ENCODE assay signal across 8 cellular contexts in the genomic region with DNA sequence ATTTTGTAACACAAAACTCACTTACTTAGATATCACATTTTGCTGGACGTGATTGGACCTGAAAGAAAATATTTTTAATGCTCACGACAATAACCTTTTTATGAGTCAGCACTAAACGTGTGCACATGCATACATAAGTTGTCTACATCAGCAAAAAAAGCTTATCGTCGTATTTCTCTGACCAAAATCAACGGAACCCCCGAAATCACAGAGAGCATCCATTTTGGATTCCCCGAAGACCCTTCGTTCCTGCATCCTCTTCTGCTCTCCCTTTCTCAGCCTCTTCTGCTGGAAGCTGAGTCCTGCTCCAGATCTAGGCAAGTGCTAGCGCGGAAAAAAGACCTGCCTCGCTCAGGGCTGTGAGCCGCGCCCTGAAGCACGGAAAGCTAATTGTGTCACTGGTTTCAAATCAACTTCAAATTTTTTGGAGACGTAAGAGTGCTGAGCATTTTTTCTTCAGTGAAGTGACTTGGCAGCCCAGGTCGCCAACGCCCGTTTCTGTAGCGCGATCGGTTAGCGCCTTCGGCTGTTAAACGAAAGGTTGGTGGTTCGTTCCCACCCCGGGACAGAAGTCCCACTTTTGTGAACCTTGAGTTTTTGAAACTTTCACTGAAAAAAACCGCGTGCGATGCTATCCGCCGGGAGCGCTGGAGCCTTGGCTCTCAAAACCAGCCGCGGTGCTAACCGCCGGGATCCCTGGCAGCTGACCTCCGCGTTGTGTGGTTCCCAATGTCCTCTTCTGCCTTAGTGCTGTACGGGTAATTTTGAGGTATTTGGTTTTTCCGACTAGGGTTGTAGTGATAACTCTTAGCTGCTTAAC. TPM values are rescaled to one million over a fixed set of nuclear protein-coding genes. Genes with fewer than 3 reads are reported as not detected.
DNase-seq lines count a peak whose midpoint lies in the region; ATAC-seq, FAIRE-seq and TF ChIP-seq lines count a peak whose summit lies in the region.
"Not testable (repeated sequence)": the region's sequence is repeated elsewhere in the genome, so short reads cannot be mapped to it uniquely, and the experiment has no call there.

No MANE protein-coding gene starts in this region.

- not testable (repeated sequence) for H3K9me3 ChIP-seq in PC-3 (ENCODE audit: low read length); HepG2 (ENCODE audit: low read length); spleen; uterus

- not testable (repeated sequence) for H3K79me2 ChIP-seq in PC-3 (ENCODE audit: low read length); HepG2 (ENCODE audit: insufficient read depth, low read length)

- not testable (repeated sequence) for BruUV-seq in PC-3 (replicated peaks; lab: Mats Ljungman, UMichigan); HepG2 (replicated peaks; lab: Mats Ljungman, UMichigan)

- not testable (repeated sequence) for H3K4me1 ChIP-seq in PC-3 (ENCODE audit: insufficient read depth, low read length); HepG2 (ENCODE audit: insufficient read depth, low read length); uterus
- peaks cover 0 to 38% (median 7%) of the 10 kb centered on the region in 6 donors for H3K4me1 ChIP-seq in spleen

- H3K4me3 ChIP-seq in PC-3 (ENCODE audit: low read length) (peak overlapping the region; percentile 69), spleen (peak overlapping the region; percentile 2 to 62 (median 29)), uterus (peak overlapping the region; percentile 31 to 40)
- not testable (repeated sequence) for H3K4me3 ChIP-seq in HepG2 (replicated peaks in 1 of 3; ENCODE audit: insufficient read depth in 1 of 3, low read depth in 2 of 3, low read length in 3 of 3)

- H3K9me3 Mint-ChIP-seq in activated T-cell treated with anti-CD3 and anti-CD28 coated beads, Interleukin-2, amount 50 U/mL, for 4 hours; endothelial cell (ENCODE audit: unreplicated experiment): not testable (repeated sequence)

- peak; percentile 30 for FAIRE-seq in HepG2 (lab: Jason Lieb, UNC)

- not testable (repeated sequence) for H3K27ac Mint-ChIP-seq in endothelial cell (ENCODE audit: unreplicated experiment)

- 62% methylated on average over 33 of the region's 41 CpGs for WGBS in HepG2 (ENCODE audit: low lambda C conversion rate)
- WGBS in spleen, 5 donors, result 0 to 4% (median 1%) methylated on average over 41 of the region's 41 CpGs

- not testable (repeated sequence) for H3F3A ChIP-seq in PC-3 (ENCODE audit: low read length, unreplicated experiment)

- H2AFZ ChIP-seq in PC-3 (ENCODE audit: low read length), result peak overlapping the region; percentile 72
- H2AFZ ChIP-seq in HepG2 (ENCODE audit: low read length), result not testable (repeated sequence)

- TF ChIP-seq POLR2A in HepG2 (IDR thresholded peaks at IDR 0.05; ENCODE audit: insufficient read depth in 1 of 2, low read depth in 2 of 2, low read length in 2 of 2); spleen (IDR thresholded peaks at IDR 0.05); uterus (IDR thresholded peaks at IDR 0.05): not testable (repeated sequence)

- not testable (repeated sequence) for H3K27me3 Mint-ChIP-seq in activated T-cell treated with anti-CD3 and anti-CD28 coated beads, Interleukin-2, amount 50 U/mL, for 4 hours (ENCODE audit: low read depth); endothelial cell (ENCODE audit: unreplicated experiment)

- H3K4me1 Mint-ChIP-seq in activated T-cell treated with anti-CD3 and anti-CD28 coated beads, Interleukin-2, amount 50 U/mL, for 4 hours (ENCODE audit: low read depth), result peaks cover 38% of the 10 kb centered on the region
- not testable (repeated sequence) for H3K4me1 Mint-ChIP-seq in endothelial cell (ENCODE audit: unreplicated experiment)

- TF ChIP-seq CTCF in PC-3 (conservative IDR thresholded peaks at IDR 0.05; ENCODE audit: low read depth, low read length); endothelial cell (IDR thresholded peaks at IDR 0.05; ENCODE audit: unreplicated experiment); HepG2 (CRISPR knock-in tag; IDR thresholded peaks at IDR 0.05); spleen (IDR thresholded peaks at IDR 0.05 in 8 of 11, conservative IDR thresholded peaks at IDR 0.05 in 3 of 11); uterus (IDR thresholded peaks at IDR 0.05): not testable (repeated sequence)

- not testable (repeated sequence) for H3K36me3 ChIP-seq in PC-3 (ENCODE audit: low read depth, low read length); HepG2 (replicated peaks in 1 of 2; ENCODE audit: control insufficient read depth in 1 of 2, insufficient read depth in 2 of 2, low read length in 2 of 2); spleen; uterus

- H3K9ac ChIP-seq in PC-3 (ENCODE audit: low read length); HepG2 (ENCODE audit: insufficient read depth, low read depth, low read length): not testable (repeated sequence)

- POLR2A ChIA-PET in PC-3 (lab: Charles Lee; ENCODE audit: unreplicated experiment); HepG2 (lab: Yijun Ruan, JAX): not testable (repeated sequence)

- DNase-seq in PC-3 (peak; percentile 89), endothelial cell (ENCODE audit: low spot score) (peak; percentile 41), spleen (peak; percentile 88), uterus (peak; percentile 65 to 77)
- peak; percentile 70 for DNase-seq in activated T-cell treated with anti-CD3 and anti-CD28 coated beads, Interleukin-2, amount 50 U/mL, for 4 hours
- not testable (repeated sequence) for DNase-seq in HepG2 (ENCODE audit: low spot score)

- not testable (repeated sequence) for TF ChIP-seq EP300 in HepG2 (IDR thresholded peaks at IDR 0.05; ENCODE audit: low read depth in 2 of 2, low read length in 2 of 2); HepG2 (CRISPR knock-in tag; IDR thresholded peaks at IDR 0.05; ENCODE audit: borderline replicate concordance)

- peak overlapping the region; percentile 93 for H3K4me3 Mint-ChIP-seq in activated T-cell treated with anti-CD3 and anti-CD28 coated beads, Interleukin-2, amount 50 U/mL, for 4 hours
- peak overlapping the region; percentile 84 for H3K4me3 Mint-ChIP-seq in endothelial cell (ENCODE audit: unreplicated experiment)

- in situ Hi-C loops in HepG2 (cut with HindIII; ENCODE audit: extremely low pct_ligation_motif_present, low pct_unique_long_range_greater_than_20kb), result not testable (repeated sequence)

- peak overlapping the region; percentile 72 for H3K4me2 ChIP-seq in PC-3 (ENCODE audit: low read length)
- H3K4me2 ChIP-seq in HepG2 (ENCODE audit: low read depth, low read length), result not testable (repeated sequence)

- CTCF ChIA-PET in PC-3 (lab: Charles Lee), result interaction anchor here (0.6 kb wide), 1 partner anchor 118 kb away, joined by 3 read pairs; no protein-coding TSS in a partner anchor
- CTCF ChIA-PET in HepG2 (lab: Yijun Ruan, JAX; ENCODE audit: low intra/inter-chr PET ratio, low total read pairs), result not testable (repeated sequence)

- not testable (repeated sequence) for TF ChIP-seq RAD21 in HepG2 (CRISPR knock-in tag; IDR thresholded peaks at IDR 0.05)

- H4K20me1 ChIP-seq in PC-3 (ENCODE audit: low read length); HepG2 (ENCODE audit: insufficient read depth, low read length): not testable (repeated sequence)

- ATAC-seq in GM18502 (IDR thresholded peaks at IDR 0.05; ENCODE audit: poor library complexity, unreplicated experiment) (peak; percentile 65), HG03354 (IDR thresholded peaks at IDR 0.05; ENCODE audit: poor library complexity, severe bottlenecking, unreplicated experiment) (peak; percentile 48), PC-3 (peak; percentile 85)
- peak; percentile 76 to 89 for ATAC-seq in activated T-cell treated with anti-CD3 and anti-CD28 coated beads, Interleukin-2, amount 50 U/mL, for 4 hours
- ATAC-seq in HepG2, result not testable (repeated sequence)

- not testable (repeated sequence) for H3K27ac ChIP-seq in PC-3 (ENCODE audit: low read length); HepG2 (ENCODE audit: extremely low read length, insufficient read depth, low read length)
- H3K27ac ChIP-seq in spleen, result peak overlapping the region; percentile 2 to 81 (median 78)
- H3K27ac ChIP-seq in uterus, result peak overlapping the region in 1 of 2 donors; percentile 50

- H3K27me3 ChIP-seq in PC-3 (ENCODE audit: low read length); HepG2 (ENCODE audit: control insufficient read depth in 1 of 2, insufficient read depth in 2 of 2, low read length in 2 of 2); uterus: not testable (repeated sequence)
- H3K27me3 ChIP-seq in spleen (replicated peaks in 1 of 7), result peaks cover 0 to 24% (median 0%) of the 10 kb centered on the region in 7 donors

- H3K9me2 ChIP-seq in PC-3 (replicated peaks; ENCODE audit: low read length), result not testable (repeated sequence)

- intact Hi-C loops in PC-3 (cut with micrococcal nuclease); HepG2 (cut with micrococcal nuclease; ENCODE audit: unreplicated experiment); spleen (cut with DNase I; ENCODE audit: low total_unique reads); uterus (cut with DNase I; ENCODE audit: low total_unique reads): not testable (repeated sequence)

- not testable (repeated sequence) for H3K36me3 Mint-ChIP-seq in activated T-cell treated with anti-CD3 and anti-CD28 coated beads, Interleukin-2, amount 50 U/mL, for 4 hours (ENCODE audit: insufficient read depth); endothelial cell (ENCODE audit: low read depth, unreplicated experiment)

RNA-seq across cellular contexts. Expression of gene FCGR3B, which starts 9.6 kb away (rescaled TPM):
- total RNA-seq in PC-3 (2014; rRNA removed) (not detected in 2 replicates), endothelial cell (ENCODE audit: unreplicated experiment) (not detected), HepG2 (2016; rRNA removed; fragmentation: Illumina TruSeq; extraction: Trizol) (not detected in 2 replicates), spleen (100 to 1,000 TPM in 4 of 7 donors, 10 to 100 TPM in 3; 39.1 to 268 (median 126) TPM), uterus (1 to 10 TPM in 1 of 4 donors, under 1 TPM in 1, not detected in 2; 0.26 to 1.1 TPM)
- total RNA-seq in activated T-cell treated with anti-CD3 and anti-CD28 coated beads, Interleukin-2, amount 50 U/mL, for 4 hours, result not detected
- not detected in 2 replicates for total RNA-seq in HepG2 (2016; cell fraction: cytosol; rRNA removed; fragmentation: Illumina TruSeq; extraction: Trizol; ENCODE audit: low read depth)
- total RNA-seq in HepG2 (2016; cell fraction: insoluble cytoplasmic fraction; rRNA removed; fragmentation: Illumina TruSeq; extraction: Trizol), result not detected in 2 replicates
- total RNA-seq in HepG2 (2016; cell fraction: membrane; rRNA removed; fragmentation: Illumina TruSeq; extraction: Trizol), result not detected in 2 replicates
- total RNA-seq in HepG2 (2016; cell fraction: nucleus; rRNA removed; fragmentation: Illumina TruSeq; extraction: Trizol), result not detected in 2 replicates
- polyA plus RNA-seq in HepG2 (2011; rRNA removed) (not detected in 2 replicates), spleen (10 to 100 TPM in 2 of 3 donors, 1 to 10 TPM in 1; 2.2 to 29.2 (median 13.2) TPM)
- not detected in 2 replicates for polyA plus RNA-seq in HepG2 (2011; cell fraction: cytosol; rRNA removed)
- polyA plus RNA-seq in HepG2 (2011; cell fraction: nucleus; rRNA removed), result not detected in 2 replicates
- polyA plus RNA-seq in HepG2 (2012), result not detected in 2 replicates
- not detected in 2 replicates for polyA plus RNA-seq in HepG2 (2016; cell fraction: cytosol; fragmentation: Illumina TruSeq; extraction: Trizol; ENCODE audit: low read depth)
- not detected in 2 replicates for polyA plus RNA-seq in HepG2 (2016; cell fraction: insoluble cytoplasmic fraction; fragmentation: Illumina TruSeq; extraction: Trizol; ENCODE audit: low read depth)
- not detected in 2 replicates for polyA plus RNA-seq in HepG2 (2016; cell fraction: membrane; fragmentation: Illumina TruSeq; extraction: Trizol; ENCODE audit: low read depth)
- polyA plus RNA-seq in HepG2 (2016; cell fraction: nucleus; fragmentation: Illumina TruSeq; extraction: Trizol; ENCODE audit: insufficient read depth, low read depth), result not detected in 2 replicates
- polyA minus RNA-seq in HepG2 (2011; rRNA and poly(A)+ RNA removed; ENCODE audit: low replicate concordance), result not detected in 2 replicates
- not detected in 2 replicates for polyA minus RNA-seq in HepG2 (2011; cell fraction: cytosol; rRNA and poly(A)+ RNA removed)
- polyA minus RNA-seq in HepG2 (2011; cell fraction: nucleus; rRNA and poly(A)+ RNA removed), result not detected in 2 replicates

RNA-seq across cellular contexts. Expression of gene FCGR2B, which starts 41.6 kb away (rescaled TPM):
- total RNA-seq in PC-3 (2014; rRNA removed), result not detected in 2 replicates
- under 1 TPM in 1 of 3 donors, not detected in 2; 0.13 TPM for total RNA-seq in activated T-cell treated with anti-CD3 and anti-CD28 coated beads, Interleukin-2, amount 50 U/mL, for 4 hours
- total RNA-seq in endothelial cell (ENCODE audit: unreplicated experiment), result not detected
- not detected in 2 replicates for total RNA-seq in HepG2 (2016; rRNA removed; fragmentation: Illumina TruSeq; extraction: Trizol)
- not detected in 2 replicates for total RNA-seq in HepG2 (2016; cell fraction: cytosol; rRNA removed; fragmentation: Illumina TruSeq; extraction: Trizol; ENCODE audit: low read depth)
- not detected in 2 replicates for total RNA-seq in HepG2 (2016; cell fraction: insoluble cytoplasmic fraction; rRNA removed; fragmentation: Illumina TruSeq; extraction: Trizol)
- not detected in 2 replicates for total RNA-seq in HepG2 (2016; cell fraction: membrane; rRNA removed; fragmentation: Illumina TruSeq; extraction: Trizol)
- total RNA-seq in HepG2 (2016; cell fraction: nucleus; rRNA removed; fragmentation: Illumina TruSeq; extraction: Trizol), result not detected in 2 replicates
- polyA plus RNA-seq in HepG2 (2011; rRNA removed), result 0.03 TPM in 1 of 2 replicates, not detected in the other
- polyA plus RNA-seq in HepG2 (2011; cell fraction: cytosol; rRNA removed), result not detected in 2 replicates
- polyA plus RNA-seq in HepG2 (2011; cell fraction: nucleus; rRNA removed), result not detected in 2 replicates
- not detected in 2 replicates for polyA plus RNA-seq in HepG2 (2012)
- not detected in 2 replicates for polyA plus RNA-seq in HepG2 (2016; cell fraction: cytosol; fragmentation: Illumina TruSeq; extraction: Trizol; ENCODE audit: low read depth)
- not detected in 2 replicates for polyA plus RNA-seq in HepG2 (2016; cell fraction: insoluble cytoplasmic fraction; fragmentation: Illumina TruSeq; extraction: Trizol; ENCODE audit: low read depth)
- not detected in 2 replicates for polyA plus RNA-seq in HepG2 (2016; cell fraction: membrane; fragmentation: Illumina TruSeq; extraction: Trizol; ENCODE audit: low read depth)
- polyA plus RNA-seq in HepG2 (2016; cell fraction: nucleus; fragmentation: Illumina TruSeq; extraction: Trizol; ENCODE audit: insufficient read depth, low read depth), result not detected in 2 replicates
- polyA minus RNA-seq in HepG2 (2011; rRNA and poly(A)+ RNA removed; ENCODE audit: low replicate concordance), result not detected in 2 replicates
- not detected in 2 replicates for polyA minus RNA-seq in HepG2 (2011; cell fraction: cytosol; rRNA and poly(A)+ RNA removed)
- polyA minus RNA-seq in HepG2 (2011; cell fraction: nucleus; rRNA and poly(A)+ RNA removed), result not detected in 2 replicates
- 10 to 100 TPM; 29.7 to 65.2 (median 38.6) TPM for total RNA-seq in spleen
- 10 to 100 TPM; 43.7 to 66.7 (median 44.0) TPM for polyA plus RNA-seq in spleen
- 10 to 100 TPM in 1 of 4 donors, 1 to 10 TPM in 2, under 1 TPM in 1; 0.59 to 14.1 (median 3.2) TPM for total RNA-seq in uterus

Comparison
In these comparisons a context has a peak if more than half of its experiments do, and no peak if none do; other contexts are left out.
1. RNA of gene FCGR3B, which starts 9.6 kb away (total RNA-seq): 39.1 to 268 TPM in spleen; 0.26 to 1.1 TPM in uterus, not detected in endothelial cell (single experiment), not detected in PC-3, not detected in activated T-cell treated with anti-CD3 and anti-CD28 coated beads, Interleukin-2, amount 50 U/mL, for 4 hours and not detected in HepG2; every median in the first group is over 10 times any median in the second.